ENCODE assay signal across 31 cellular contexts in genomic region chr12:72543777-72544467, GRCh38.
"Had no signal": no experiment of that assay in that cellular context is flagged by ENCODE, and none has a peak within 500 bp of the region (broad histone marks: within the 10 kb centered on the region; RNA-seq: fewer than 3 reads in every experiment).

No MANE protein-coding gene starts in this region.

- H3K27me3 ChIP-seq: gastroesophageal sphincter, heart left ventricle, hepatocyte, neural progenitor cell, stomach, thyroid gland, vagina had no signal

- H3K4me1 Mint-ChIP-seq: naive B cell, neural progenitor cell had no signal

- H3K4me2 ChIP-seq: hepatocyte, neural progenitor cell, smooth muscle cell had no signal

- H3K9ac ChIP-seq: neural progenitor cell, parathyroid adenoma had no signal

- H3K9me3 Mint-ChIP-seq: endodermal cell, mesothelial cell of epicardium, neural progenitor cell had no signal

- H3K4me3 Mint-ChIP-seq: dendritic cell treated with granulocyte-macrophage colony-stimulating factor and Interleukin-4, amounts not matched to agents 40 ng/mL and 50 ng/mL, for 4 days; endodermal cell; mesothelial cell of epicardium; naive B cell; natural killer cell treated with Interleukin-12 subunit alpha and Interleukin-12 subunit beta and Interleukin-15 and Interleukin-18, amount 100 ng/mL, for 72 hours; neural progenitor cell had no signal

- H3K4me1 ChIP-seq: gastroesophageal sphincter, heart left ventricle, parathyroid adenoma, stomach, thyroid gland, vagina had no signal

- FAIRE-seq: kidney had no signal

- H3K27ac Mint-ChIP-seq: dendritic cell treated with granulocyte-macrophage colony-stimulating factor and Interleukin-4, amounts not matched to agents 40 ng/mL and 50 ng/mL, for 4 days; endodermal cell; mesothelial cell of epicardium; naive B cell; natural killer cell treated with Interleukin-12 subunit alpha and Interleukin-12 subunit beta and Interleukin-15 and Interleukin-18, amount 100 ng/mL, for 72 hours; neural progenitor cell; progenitor cell of endocrine pancreas had no signal

- H3K79me2 ChIP-seq: hepatocyte, parathyroid adenoma had no signal

- H3K27me3 Mint-ChIP-seq: dendritic cell treated with granulocyte-macrophage colony-stimulating factor and Interleukin-4, amounts not matched to agents 40 ng/mL and 50 ng/mL, for 4 days; natural killer cell treated with Interleukin-12 subunit alpha and Interleukin-12 subunit beta and Interleukin-15 and Interleukin-18, amount 100 ng/mL, for 72 hours; progenitor cell of endocrine pancreas had no signal

- H3K9me3 ChIP-seq: gastroesophageal sphincter, heart left ventricle, mucosa of descending colon, stomach, thyroid gland, vagina had no signal

- ATAC-seq: esophagus mucosa; gastroesophageal sphincter; heart left ventricle; left lobe of liver; mucosa of descending colon; natural killer cell treated with Interleukin-12 subunit alpha and Interleukin-12 subunit beta and Interleukin-15 and Interleukin-18, amount 100 ng/mL, for 72 hours; sciatic nerve had no signal

- H3K36me3 ChIP-seq: gastroesophageal sphincter, heart left ventricle, neural progenitor cell, stomach, thyroid gland, vagina had no signal

- H3K27ac ChIP-seq: epithelial cell of prostate, gastroesophageal sphincter, heart left ventricle, hepatocyte, neural progenitor cell, parathyroid adenoma, stomach, thyroid gland, vagina had no signal

- DNase-seq: effector CD8-positive, alpha-beta T cell; endodermal cell; foreskin fibroblast; heart left ventricle; kidney; mesenchymal stem cell; mucosa of descending colon; naive B cell; stimulated activated CD4-positive, alpha-beta T cell treated with anti-CD3 and anti-CD28 coated beads, Interleukin-12 subunit alpha, Interleukin-12 subunit beta, amount 100 ng/mL, for 4 hours; stimulated activated CD4-positive, alpha-beta T cell treated with anti-CD3 and anti-CD28 coated beads, Interleukin-1b, Interleukin-23, amount 100 ng/mL, for 48 hours; stimulated activated CD4-positive, alpha-beta T cell treated with anti-CD3 and anti-CD28 coated beads, Interleukin-4, amount 100 ng/mL, for 1 hour; stimulated activated CD8-positive, alpha-beta memory T cell treated with anti-CD3 and anti-CD28 coated beads, Interleukin-4, amount 100 ng/mL, for 48 hours; stimulated activated naive CD4-positive, alpha-beta T cell treated with Interleukin-2 at 50 U/mL for 16 hours; stomach; thyroid gland; trophoblast cell had no signal

- H3K36me3 Mint-ChIP-seq: mesothelial cell of epicardium, naive B cell, neural progenitor cell had no signal

- H2AFZ ChIP-seq: hepatocyte, neural progenitor cell, parathyroid adenoma had no signal

- H3K4me3 ChIP-seq: gastroesophageal sphincter, heart left ventricle, hepatocyte, lung, mucosa of descending colon, neural progenitor cell, smooth muscle cell, stomach, thyroid gland, vagina had no signal
